In genomic region chr6:31352497-31353368, GRCh38 we compare ENCODE assay signal across 1 cellular context.
A peak's percentile ranks its signal among the peaks of the same experiment; 100 is the strongest.
TF ChIP-seq lines count a peak whose summit lies in the region.

No MANE protein-coding gene starts in this region.

TF ChIP-seq in K562, 482 proteins besides CTCF, POLR2A, EP300 and RAD21:
- no peak for TF ChIP-seq SIX5 (IDR thresholded peaks at IDR 0.05; ENCODE audit: borderline replicate concordance in 1 of 2, insufficient read depth in 1 of 2, low read depth in 1 of 2, low read length in 2 of 2)
- no peak for TF ChIP-seq DEAF1 (CRISPR knock-in tag; IDR thresholded peaks at IDR 0.05)
- TF ChIP-seq DIDO1 (tag; IDR thresholded peaks at IDR 0.05; ENCODE audit: low read depth) = no peak
- no peak for TF ChIP-seq SRSF1 (IDR thresholded peaks at IDR 0.05; ENCODE audit: low read depth, low read length)
- no peak for TF ChIP-seq CREB1 (IDR thresholded peaks at IDR 0.05)
- no peak for TF ChIP-seq CREB1 (CRISPR knock-in tag; IDR thresholded peaks at IDR 0.05)
- TF ChIP-seq ZZZ3 (IDR thresholded peaks at IDR 0.05) = no peak
- TF ChIP-seq ZBTB40 (IDR thresholded peaks at IDR 0.05) = peak; percentile 68
- no peak for TF ChIP-seq ZBTB40 (CRISPR knock-in tag; IDR thresholded peaks at IDR 0.05)
- TF ChIP-seq GTF3C2 (IDR thresholded peaks at IDR 0.05; ENCODE audit: borderline replicate concordance, extremely low read depth, insufficient read length) = no peak
